ENCODE assay signal across 20 cellular contexts in the genomic region with DNA sequence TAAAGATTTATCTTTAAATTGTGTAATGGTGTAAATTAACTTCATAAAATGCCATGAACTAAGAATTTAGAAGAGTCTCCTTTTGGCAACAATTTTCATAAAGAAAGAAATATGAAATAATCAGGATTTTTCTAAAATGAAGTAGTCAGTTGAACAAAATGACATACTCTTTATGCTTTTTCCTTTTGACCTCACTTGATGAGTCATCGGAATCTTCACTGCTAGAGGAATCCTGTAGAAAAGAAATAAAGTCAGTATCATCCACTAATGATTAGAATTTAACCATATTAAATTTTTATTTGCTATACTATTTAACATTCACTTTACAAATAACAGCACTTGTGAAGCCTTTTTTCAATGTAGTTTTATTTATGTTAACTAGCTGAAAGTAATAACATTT. TPM values are rescaled to one million over a fixed set of nuclear protein-coding genes. Genes with fewer than 3 reads are reported as not detected.
A peak's percentile ranks its signal among the peaks of the same experiment; 100 is the strongest.
DNase-seq lines count a peak whose midpoint lies in the region; ATAC-seq, FAIRE-seq and TF ChIP-seq lines count a peak whose summit lies in the region.
"Had no signal": no experiment of that assay in that cellular context is flagged by ENCODE, and none has a peak within 500 bp of the region (broad histone marks: within the 10 kb centered on the region; RNA-seq: fewer than 3 reads in every experiment).

No MANE protein-coding gene starts in this region.

- H3K27me3 Mint-ChIP-seq in natural killer cell treated with Interleukin-12 subunit alpha and Interleukin-12 subunit beta and Interleukin-15 and Interleukin-18, amount 100 ng/mL, for 72 hours = no peaks in the 10 kb centered on the region
- H3K27me3 Mint-ChIP-seq: activated T-helper 17 cell treated with anti-CD3 and anti-CD28 coated beads, Interleukin-2, amount 50 U/mL, for 72 hours had no signal

- H3K27ac ChIP-seq in GM23248 (peak overlapping the region; percentile 13; the same call in 1 of the 2 replicates), fibroblast of lung (ENCODE audit: insufficient read depth, low read length) (peak overlapping the region; percentile 27), small intestine (ENCODE audit: low read depth in 1 of 2, low read length in 1 of 2) (no peak overlapping the region)
- H3K27ac ChIP-seq: testis, WERI-Rb-1 had no signal

- H3F3A ChIP-seq in GM23248 (ENCODE audit: insufficient read depth) = peaks cover 21% of the 10 kb centered on the region; the same call in 1 of the 2 replicates

- no peaks in the 10 kb centered on the region for H3K9me2 ChIP-seq in GM23248 (ENCODE audit: insufficient read depth)

- H3K9me3 ChIP-seq in GM23248 (ENCODE audit: low read depth) (no peaks in the 10 kb centered on the region), fibroblast of lung (ENCODE audit: control insufficient read depth, insufficient read depth, low read depth, low read length) (no peaks in the 10 kb centered on the region), small intestine (ENCODE audit: control insufficient read depth, low read depth) (no peaks in the 10 kb centered on the region)
- H3K9me3 ChIP-seq: testis had no signal

- peaks cover 22% of the 10 kb centered on the region for H3K4me1 ChIP-seq in GM23248 (ENCODE audit: insufficient read depth)
- no peaks in the 10 kb centered on the region for H3K4me1 ChIP-seq in fibroblast of lung (ENCODE audit: control insufficient read depth, extremely low read depth, insufficient read depth, low read length)
- no peaks in the 10 kb centered on the region for H3K4me1 ChIP-seq in small intestine (ENCODE audit: control insufficient read depth in 2 of 2, insufficient read depth in 1 of 2, low read depth in 1 of 2, low read length in 1 of 2)
- H3K4me1 ChIP-seq: testis had no signal

- H4K20me1 ChIP-seq in GM23248 (ENCODE audit: insufficient read depth) (peaks cover 3% of the 10 kb centered on the region; the same call in 1 of the 2 replicates), fibroblast of lung (ENCODE audit: control insufficient read depth, extremely low read depth, insufficient read depth, low read length) (no peaks in the 10 kb centered on the region)

- H3K27me3 ChIP-seq in GM23248 (replicated peaks; ENCODE audit: insufficient read depth) = no peaks in the 10 kb centered on the region
- no peaks in the 10 kb centered on the region for H3K27me3 ChIP-seq in fibroblast of lung (ENCODE audit: control insufficient read depth, insufficient read depth, low read length)
- no peaks in the 10 kb centered on the region for H3K27me3 ChIP-seq in small intestine (ENCODE audit: control insufficient read depth in 2 of 2, insufficient read depth in 2 of 2, low read length in 2 of 2)
- H3K27me3 ChIP-seq: testis had no signal

- H3K4me1 Mint-ChIP-seq in natural killer cell treated with Interleukin-12 subunit alpha and Interleukin-12 subunit beta and Interleukin-15 and Interleukin-18, amount 100 ng/mL, for 72 hours (ENCODE audit: low read depth in 2 of 2) = peaks cover 7 to 17% of the 10 kb centered on the region in 2 donors
- H3K4me1 Mint-ChIP-seq: CD14-positive monocyte had no signal

- in situ Hi-C loops in GM23248 (cut with MboI) = no loop called here
- in situ Hi-C loops in GM13976 (cut with MboI; ENCODE audit: low sequenced_read_pairs, unreplicated experiment) = no loop called here

- H3K4me2 ChIP-seq in GM23248 (ENCODE audit: unreplicated experiment) (peak overlapping the region; percentile 23), fibroblast of lung (ENCODE audit: extremely low read depth, insufficient read depth, low read length) (no peak overlapping the region)

- H3K27ac Mint-ChIP-seq in natural killer cell treated with Interleukin-12 subunit alpha and Interleukin-12 subunit beta and Interleukin-15 and Interleukin-18, amount 100 ng/mL, for 72 hours = no peak overlapping the region
- H3K27ac Mint-ChIP-seq: activated T-helper 17 cell treated with anti-CD3 and anti-CD28 coated beads, Interleukin-2, amount 50 U/mL, for 72 hours; CD14-positive monocyte had no signal

- TF ChIP-seq CTCF in fibroblast of lung (conservative IDR thresholded peaks at IDR 0.05 in 1 of 2, IDR thresholded peaks at IDR 0.05 in 1 of 2; ENCODE audit: low read depth in 1 of 2, low read length in 2 of 2) (no peak), GM13976 (IDR thresholded peaks at IDR 0.05; ENCODE audit: borderline replicate concordance, control extremely low read depth, extremely low read depth, insufficient read depth, missing control alignments) (no peak)

- no peak overlapping the region for H3K4me3 ChIP-seq in GM23248
- H3K4me3 ChIP-seq in fibroblast of lung (replicated peaks in 1 of 4; ENCODE audit: control extremely low read depth in 1 of 4, insufficient read depth in 1 of 4, low read depth in 3 of 4, low read length in 4 of 4) = no peak overlapping the region
- no peak overlapping the region for H3K4me3 ChIP-seq in small intestine (ENCODE audit: low read depth in 1 of 2, low read length in 2 of 2)
- H3K4me3 ChIP-seq: testis had no signal

- peaks cover 47% of the 10 kb centered on the region for H3K36me3 ChIP-seq in GM23248 (ENCODE audit: low read depth)
- peaks cover 2% of the 10 kb centered on the region for H3K36me3 ChIP-seq in fibroblast of lung (ENCODE audit: control insufficient read depth, insufficient read depth, low read length)
- H3K36me3 ChIP-seq in small intestine (ENCODE audit: control insufficient read depth in 2 of 2, insufficient read depth in 2 of 2, low read length in 2 of 2) = peaks cover 2 to 11% of the 10 kb centered on the region in 2 donors

- H2AFZ ChIP-seq in GM23248 (no peak overlapping the region), fibroblast of lung (ENCODE audit: low read length) (no peak overlapping the region)

- DNase-seq in GM23248 = peak; percentile 83
- DNase-seq in fibroblast of lung (ENCODE audit: low read depth in 2 of 2) = peak; percentile 44 to 58
- DNase-seq in small intestine = no peak
- DNase-seq in activated naive CD4-positive, alpha-beta T cell (lab: John Stamatoyannopoulos, UW) = no peak
- DNase-seq in natural killer cell treated with Interleukin-12 subunit alpha and Interleukin-12 subunit beta and Interleukin-15 and Interleukin-18, amount 100 ng/mL, for 72 hours (ENCODE audit: low spot score) = no peak
- no peak for DNase-seq in GM13976 (ENCODE audit: low spot score)
- DNase-seq: amygdala; cortex of kidney; NCI-H2171 treated with DMSO at 0.1 percent for 48 hours; NCI-H82; occipital lobe; stimulated activated CD4-positive, alpha-beta T cell treated with anti-CD3 and anti-CD28 coated beads, Interleukin-4, amount 100 ng/mL, for 24 hours; stimulated activated CD8-positive, alpha-beta memory T cell treated with anti-CD3 and anti-CD28 coated beads, Interleukin-4, amount 100 ng/mL, for 48 hours; testis; WERI-Rb-1 had no signal

- peak; percentile 33 for FAIRE-seq in small intestine (lab: Jason Lieb, UNC)

- H3K9ac ChIP-seq in GM23248 (no peak overlapping the region), fibroblast of lung (ENCODE audit: insufficient read depth, low read length) (no peak overlapping the region)

- H3K36me3 Mint-ChIP-seq in natural killer cell treated with Interleukin-12 subunit alpha and Interleukin-12 subunit beta and Interleukin-15 and Interleukin-18, amount 100 ng/mL, for 72 hours = peaks cover 25% of the 10 kb centered on the region

- H3K9me3 Mint-ChIP-seq in natural killer cell treated with Interleukin-12 subunit alpha and Interleukin-12 subunit beta and Interleukin-15 and Interleukin-18, amount 100 ng/mL, for 72 hours = no peaks in the 10 kb centered on the region
- H3K9me3 Mint-ChIP-seq: activated T-helper 17 cell treated with anti-CD3 and anti-CD28 coated beads, Interleukin-2, amount 50 U/mL, for 72 hours; CD14-positive monocyte had no signal

- peak; percentile 59 for ATAC-seq in SK-N-SH treated with all-trans-retinoic acid at 6 μM for 48 hours
- ATAC-seq in natural killer cell treated with Interleukin-12 subunit alpha and Interleukin-12 subunit beta and Interleukin-15 and Interleukin-18, amount 100 ng/mL, for 72 hours = no peak
- ATAC-seq: activated T-helper 17 cell treated with anti-CD3 and anti-CD28 coated beads, Interleukin-2, amount 50 U/mL, for 72 hours; esophagus mucosa; Panc1 had no signal

- H3K79me2 ChIP-seq in GM23248 (ENCODE audit: insufficient read depth) = peaks cover 85% of the 10 kb centered on the region
- peaks cover 8% of the 10 kb centered on the region for H3K79me2 ChIP-seq in fibroblast of lung (ENCODE audit: control insufficient read depth, insufficient read depth, low read length)

- no peak overlapping the region for H3K4me3 Mint-ChIP-seq in natural killer cell treated with Interleukin-12 subunit alpha and Interleukin-12 subunit beta and Interleukin-15 and Interleukin-18, amount 100 ng/mL, for 72 hours
- H3K4me3 Mint-ChIP-seq: activated T-helper 17 cell treated with anti-CD3 and anti-CD28 coated beads, Interleukin-2, amount 50 U/mL, for 72 hours; CD14-positive monocyte had no signal

- 48 to 68% methylated on average over 1 of the region's 1 CpG for WGBS in GM23248 (ENCODE audit: low coverage in 1 of 2, low lambda C conversion rate in 2 of 2, missing lambda C conversion rate in 2 of 2), 2 experiments
- WGBS in small intestine, 3 donors = 93 to 100% (median 97%) methylated on average over 1 of the region's 1 CpG

TF ChIP-seq in SK-N-SH treated with all-trans-retinoic acid at 6 μM for 48 hours, 23 proteins besides CTCF, POLR2A, EP300 and RAD21:
- TF ChIP-seq TOX (CRISPR knock-in tag; IDR thresholded peaks at IDR 0.05; ENCODE audit: borderline replicate concordance) (no peak), BACH2 (CRISPR knock-in tag; IDR thresholded peaks at IDR 0.05; ENCODE audit: borderline replicate concordance) (no peak), ISL1 (CRISPR knock-in tag; IDR thresholded peaks at IDR 0.05) (peak; percentile 35; the same call in 1 of the 2 replicates), OSR1 (CRISPR knock-in tag; IDR thresholded peaks at IDR 0.05) (no peak)

RNA-seq across cellular contexts. Expression of gene CHD1, which starts 26.1 kb away (rescaled TPM):
- total RNA-seq in GM23248 (2014; rRNA removed; shearing (Covaris generic)) = 24.3 and 28.1 TPM in 2 replicates
- polyA plus RNA-seq in GM23248 (2016; fragmentation: Nextera tagmentation; extraction: Ambion mirVana) (8.3 and 11.1 TPM in 2 replicates), fibroblast of lung (18.2 and 20.3 TPM in 2 replicates), small intestine (10 to 100 TPM; 10.6 to 23.5 (median 20.3) TPM)
- 48.0 and 48.4 TPM in 2 replicates for total RNA-seq in fibroblast of lung
- polyA plus RNA-seq in fibroblast of lung (2012) = 12.0 and 13.3 TPM in 2 replicates
- 3.1 TPM in 2 replicates for polyA minus RNA-seq in fibroblast of lung (ENCODE audit: low replicate concordance)
- total RNA-seq in natural killer cell treated with Interleukin-12 subunit alpha and Interleukin-12 subunit beta and Interleukin-15 and Interleukin-18, amount 100 ng/mL, for 72 hours = 10 to 100 TPM; 64.8 to 68.0 TPM

Comparison
In these comparisons a context has a peak if more than half of its experiments do, and no peak if none do; other contexts are left out.
1. DNase-seq: peak in GM23248 (single experiment) and fibroblast of lung (2 of 2); none in small intestine (single experiment), activated naive CD4-positive, alpha-beta T cell (0 of 4), natural killer cell treated with Interleukin-12 subunit alpha and Interleukin-12 subunit beta and Interleukin-15 and Interleukin-18, amount 100 ng/mL, for 72 hours (single experiment) and GM13976 (single experiment).
2. H3K27ac ChIP-seq: peak in GM23248 (single experiment) and fibroblast of lung (single experiment); none in small intestine (0 of 2).